Comparison of ENCODE assay signal across 1 cellular context in genomic region chr4:26984896-26985295, GRCh38.
TF ChIP-seq lines count a peak whose summit lies in the region.

No MANE protein-coding gene starts in this region.

TF ChIP-seq in GM12878, 131 proteins besides CTCF, POLR2A, EP300 and RAD21:
- TF ChIP-seq ZNF274 (IDR thresholded peaks at IDR 0.05; ENCODE audit: insufficient read depth, insufficient read length) = no peak
- TF ChIP-seq YY1 (IDR thresholded peaks at IDR 0.05; ENCODE audit: low read depth, low read length) = no peak
- no peak for TF ChIP-seq MXI1 (IDR thresholded peaks at IDR 0.05; ENCODE audit: low read depth, low read length)
- TF ChIP-seq FOXK2 (IDR thresholded peaks at IDR 0.05) = no peak
- TF ChIP-seq KAT2A (conservative IDR thresholded peaks at IDR 0.05; ENCODE audit: control insufficient read depth, low read depth, low read length) = no peak
- TF ChIP-seq CHD2 (IDR thresholded peaks at IDR 0.05; ENCODE audit: borderline replicate concordance, low read depth, low read length) = no peak
- TF ChIP-seq SUZ12 (IDR thresholded peaks at IDR 0.05; ENCODE audit: unreplicated experiment) = no peak
